10 cellular contexts compared by ENCODE assay signal in the genomic region with DNA sequence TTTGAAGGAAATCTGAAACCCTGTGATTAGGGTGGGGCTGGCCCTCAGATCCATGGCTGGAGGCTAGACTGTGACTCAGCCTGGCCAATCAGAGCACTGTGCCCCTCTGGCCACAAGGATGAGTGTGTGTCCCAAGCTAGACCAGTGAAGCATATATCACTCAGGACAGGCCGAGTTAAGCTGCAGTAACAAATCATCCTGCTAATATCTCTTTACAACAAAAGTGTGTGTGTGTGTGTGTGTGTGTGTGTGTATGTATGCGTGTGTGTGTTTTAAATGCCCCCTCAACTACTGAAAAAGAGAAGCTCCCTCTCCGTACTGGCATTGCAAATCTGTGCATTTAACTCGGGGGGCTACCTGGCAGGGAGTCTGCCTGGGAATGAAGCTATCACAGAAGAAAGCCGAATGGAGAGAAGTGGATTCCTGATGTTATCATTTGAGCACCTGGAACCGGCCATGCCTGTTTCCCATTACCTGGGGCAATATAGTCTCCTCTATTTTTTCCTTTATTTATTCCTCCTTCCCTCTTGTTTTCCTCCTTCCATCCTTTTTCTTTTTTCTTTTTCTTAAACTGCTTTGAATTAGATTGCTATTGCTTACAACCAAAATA. TPM values are rescaled to one million over a fixed set of nuclear protein-coding genes. Genes with fewer than 3 reads are reported as not detected.
DNase-seq lines count a peak whose midpoint lies in the region; ATAC-seq, FAIRE-seq and TF ChIP-seq lines count a peak whose summit lies in the region.
"Had no signal": no experiment of that assay in that cellular context is flagged by ENCODE, and none has a peak within 500 bp of the region (broad histone marks: within the 10 kb centered on the region; RNA-seq: fewer than 3 reads in every experiment).

No MANE protein-coding gene starts in this region.

- no peaks in the 10 kb centered on the region for H3K36me3 ChIP-seq in HepG2 (replicated peaks in 1 of 2; ENCODE audit: control insufficient read depth in 1 of 2, insufficient read depth in 2 of 2, low read length in 2 of 2)
- H3K36me3 ChIP-seq in right lobe of liver, result no peaks in the 10 kb centered on the region
- no peaks in the 10 kb centered on the region for H3K36me3 ChIP-seq in SJCRH30
- no peaks in the 10 kb centered on the region for H3K36me3 ChIP-seq in stomach
- H3K36me3 ChIP-seq: BE2C had no signal

- intact Hi-C loops in HepG2 (cut with micrococcal nuclease; ENCODE audit: unreplicated experiment), result no loop called here
- intact Hi-C loops in right lobe of liver (cut with DNase I), result no loop called here
- intact Hi-C loops in stomach (cut with DNase I; ENCODE audit: low total_unique reads), result no loop called here

- no peak for TF ChIP-seq CTCF in HepG2 (CRISPR knock-in tag; IDR thresholded peaks at IDR 0.05)
- no peak for TF ChIP-seq CTCF in right lobe of liver (IDR thresholded peaks at IDR 0.05)
- peak; percentile 2 for TF ChIP-seq CTCF in fibroblast of the aortic adventitia (IDR thresholded peaks at IDR 0.05; ENCODE audit: insufficient read depth, low read length)
- no peak for TF ChIP-seq CTCF in stomach (IDR thresholded peaks at IDR 0.05)

- H3K9me3 ChIP-seq in HepG2 (ENCODE audit: low read length), result no peaks in the 10 kb centered on the region
- no peaks in the 10 kb centered on the region for H3K9me3 ChIP-seq in right lobe of liver
- no peaks in the 10 kb centered on the region; the same call in 1 of the 2 replicates for H3K9me3 ChIP-seq in SJCRH30 (replicated peaks)
- peaks cover 2 to 6% (median 5%) of the 10 kb centered on the region in 4 donors for H3K9me3 ChIP-seq in stomach
- H3K9me3 ChIP-seq: BE2C had no signal

- POLR2A ChIA-PET in HepG2 (lab: Yijun Ruan, JAX), result interaction anchor here (1.0 to 5.8 kb wide), 3 partner anchors 13 to 26 kb away, joined by 3 to 130 read pairs (median 3); a partner anchor contains a TSS

- ATAC-seq in HepG2 (peak; percentile 48), right lobe of liver (no peak), HG03460 (IDR thresholded peaks at IDR 0.05; ENCODE audit: unreplicated experiment) (no peak)

- H3K4me1 ChIP-seq in HepG2 (ENCODE audit: insufficient read depth, low read length) (peaks cover 79% of the 10 kb centered on the region), right lobe of liver (no peaks in the 10 kb centered on the region), SJCRH30 (peaks cover 34% of the 10 kb centered on the region), stomach (no peaks in the 10 kb centered on the region)
- H3K4me1 ChIP-seq: BE2C had no signal

- no peak for TF ChIP-seq RAD21 in HepG2 (CRISPR knock-in tag; IDR thresholded peaks at IDR 0.05)

- H3K4me3 ChIP-seq in HepG2 (replicated peaks in 1 of 3; ENCODE audit: insufficient read depth in 1 of 3, low read depth in 2 of 3, low read length in 3 of 3), result peak overlapping the region in 2 of 3 experiments; percentile 27 to 68; a peak in 4 of 6 replicates
- H3K4me3 ChIP-seq in right lobe of liver, result no peak overlapping the region
- H3K4me3 ChIP-seq in SJCRH30, result peak overlapping the region; percentile 55
- no peak overlapping the region for H3K4me3 ChIP-seq in fibroblast of the aortic adventitia (ENCODE audit: low read depth, low read length)
- H3K4me3 ChIP-seq in stomach, result no peak overlapping the region

- peak overlapping the region; percentile 60 for H3K27ac ChIP-seq in HepG2 (ENCODE audit: extremely low read length, insufficient read depth, low read length)
- H3K27ac ChIP-seq in right lobe of liver, result no peak overlapping the region
- H3K27ac ChIP-seq in SJCRH30, result peak overlapping the region; percentile 99
- no peak overlapping the region for H3K27ac ChIP-seq in stomach

- no peak for TF ChIP-seq EP300 in HepG2 (IDR thresholded peaks at IDR 0.05; ENCODE audit: low read depth in 2 of 2, low read length in 2 of 2)
- no peak for TF ChIP-seq EP300 in HepG2 (CRISPR knock-in tag; IDR thresholded peaks at IDR 0.05; ENCODE audit: borderline replicate concordance)
- TF ChIP-seq EP300 in stomach (IDR thresholded peaks at IDR 0.05), result no peak

- no peaks in the 10 kb centered on the region for H4K20me1 ChIP-seq in HepG2 (ENCODE audit: insufficient read depth, low read length)

- BruUV-seq in HepG2 (replicated peaks; lab: Mats Ljungman, UMichigan), result no TSS peak

- CTCF ChIA-PET in HepG2 (lab: Yijun Ruan, JAX; ENCODE audit: low intra/inter-chr PET ratio, low total read pairs), result interaction anchor here (1.1 kb wide), 1 partner anchor 8 kb away, joined by 4 read pairs; no protein-coding TSS in a partner anchor

- peak; percentile 44 for DNase-seq in HepG2 (ENCODE audit: low spot score)
- no peak for DNase-seq in right lobe of liver
- DNase-seq in SJCRH30, result peak; percentile 92 to 96
- peak; percentile 67 for DNase-seq in fibroblast of the aortic adventitia (ENCODE audit: low read depth)
- DNase-seq in stromal cell of bone marrow (ENCODE audit: low read depth), result peak; percentile 77
- DNase-seq in stimulated activated CD4-positive, alpha-beta T cell treated with anti-CD3 and anti-CD28 coated beads, Interleukin-4, amount 100 ng/mL, for 24 hours, result no peak
- no peak for DNase-seq in stomach
- DNase-seq: BE2C had no signal

- peak overlapping the region; percentile 58; the same call in 1 of the 2 replicates for H3K9ac ChIP-seq in HepG2 (ENCODE audit: insufficient read depth, low read depth, low read length)

- H3K27me3 ChIP-seq in HepG2 (ENCODE audit: control insufficient read depth in 1 of 2, insufficient read depth in 2 of 2, low read length in 2 of 2), result no peaks in the 10 kb centered on the region
- no peaks in the 10 kb centered on the region for H3K27me3 ChIP-seq in right lobe of liver
- no peaks in the 10 kb centered on the region for H3K27me3 ChIP-seq in SJCRH30
- H3K27me3 ChIP-seq in stomach, result peaks cover 0 to 29% (median 4%) of the 10 kb centered on the region in 3 donors
- H3K27me3 ChIP-seq: BE2C had no signal

- H3K4me2 ChIP-seq in HepG2 (ENCODE audit: low read depth, low read length), result peak overlapping the region; percentile 91

- no peak overlapping the region for H2AFZ ChIP-seq in HepG2 (ENCODE audit: low read length)

- FAIRE-seq in HepG2 (lab: Jason Lieb, UNC), result no peak
- FAIRE-seq: endometrium had no signal

- TF ChIP-seq POLR2A in HepG2 (IDR thresholded peaks at IDR 0.05; ENCODE audit: insufficient read depth in 1 of 2, low read depth in 2 of 2, low read length in 2 of 2), result no peak
- no peak for TF ChIP-seq POLR2A in right lobe of liver (IDR thresholded peaks at IDR 0.05)
- TF ChIP-seq POLR2A in stomach (IDR thresholded peaks at IDR 0.05), result no peak

- 44% methylated on average over 6 of the region's 6 CpGs for WGBS in HepG2 (ENCODE audit: low lambda C conversion rate)
- 72% methylated on average over 3 of the region's 6 CpGs for WGBS in right lobe of liver (ENCODE audit: insufficient coverage, low coverage, low lambda C conversion rate, missing lambda C conversion rate)
- WGBS in stomach, 5 donors, result 54 to 79% (median 60%) methylated on average over 6 of the region's 6 CpGs

- H3K79me2 ChIP-seq in HepG2 (ENCODE audit: insufficient read depth, low read length), result no peaks in the 10 kb centered on the region

- in situ Hi-C loops in HepG2 (cut with HindIII; ENCODE audit: extremely low pct_ligation_motif_present, low pct_unique_long_range_greater_than_20kb), result no loop called here

TF ChIP-seq in HepG2, 621 proteins besides CTCF, POLR2A, EP300 and RAD21 (continues in another document):
- TF ChIP-seq ZNF761 (CRISPR knock-in tag; conservative IDR thresholded peaks at IDR 0.05), result no peak
- 0 out of 2 replicates have a peak, but pooled peaks have one; percentile 31 for TF ChIP-seq GFI1 (CRISPR knock-in tag; IDR thresholded peaks at IDR 0.05; ENCODE audit: borderline replicate concordance)
- TF ChIP-seq GABPB1 (CRISPR knock-in tag; IDR thresholded peaks at IDR 0.05), result 0 out of 2 replicates have a peak, but pooled peaks have one; percentile 6
- TF ChIP-seq, protein P1, sequence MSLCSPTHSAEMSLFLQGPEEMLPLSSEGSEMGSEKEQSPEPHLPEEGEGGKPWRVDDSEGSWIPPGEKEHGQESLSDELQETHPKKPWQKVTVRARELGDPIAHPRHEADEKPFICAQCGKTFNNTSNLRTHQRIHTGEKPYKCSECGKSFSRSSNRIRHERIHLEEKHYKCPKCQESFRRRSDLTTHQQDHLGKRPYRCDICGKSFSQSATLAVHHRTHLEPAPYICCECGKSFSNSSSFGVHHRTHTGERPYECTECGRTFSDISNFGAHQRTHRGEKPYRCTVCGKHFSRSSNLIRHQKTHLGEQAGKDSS (CRISPR knock-in tag; IDR thresholded peaks at IDR 0.05; ENCODE audit: borderline replicate concordance, low read depth), result peak; percentile 95; the same call in 1 of the 2 replicates
- no peak for TF ChIP-seq TAF15 (IDR thresholded peaks at IDR 0.05; ENCODE audit: low read depth, low read length, poor library complexity, severe bottlenecking)

RNA-seq across cellular contexts. Expression of a gene that starts 25.6 kb away (rescaled TPM):
- total RNA-seq in HepG2 (2016; rRNA removed; fragmentation: Illumina TruSeq; extraction: Trizol), result 10.7 and 27.1 TPM in 2 replicates
- total RNA-seq in HepG2 (2016; cell fraction: cytosol; rRNA removed; fragmentation: Illumina TruSeq; extraction: Trizol; ENCODE audit: low read depth), result 2.6 and 3.3 TPM in 2 replicates
- total RNA-seq in HepG2 (2016; cell fraction: insoluble cytoplasmic fraction; rRNA removed; fragmentation: Illumina TruSeq; extraction: Trizol), result 7.9 and 28.0 TPM in 2 replicates
- total RNA-seq in HepG2 (2016; cell fraction: membrane; rRNA removed; fragmentation: Illumina TruSeq; extraction: Trizol), result 6.2 and 6.4 TPM in 2 replicates
- 33.8 and 37.3 TPM in 2 replicates for total RNA-seq in HepG2 (2016; cell fraction: nucleus; rRNA removed; fragmentation: Illumina TruSeq; extraction: Trizol)
- 69.2 and 94.0 TPM in 2 replicates for polyA plus RNA-seq in HepG2 (2011; rRNA removed)
- polyA plus RNA-seq in HepG2 (2011; cell fraction: cytosol; rRNA removed), result 102 and 149 TPM in 2 replicates
- 198 and 199 TPM in 2 replicates for polyA plus RNA-seq in HepG2 (2011; cell fraction: nucleus; rRNA removed)
- polyA plus RNA-seq in HepG2 (2012), result 94.1 and 190 TPM in 2 replicates
- 2.2 TPM in 2 replicates for polyA plus RNA-seq in HepG2 (2016; cell fraction: cytosol; fragmentation: Illumina TruSeq; extraction: Trizol; ENCODE audit: low read depth)
- 8.5 and 9.7 TPM in 2 replicates for polyA plus RNA-seq in HepG2 (2016; cell fraction: insoluble cytoplasmic fraction; fragmentation: Illumina TruSeq; extraction: Trizol; ENCODE audit: low read depth)
- 3.9 and 4.3 TPM in 2 replicates for polyA plus RNA-seq in HepG2 (2016; cell fraction: membrane; fragmentation: Illumina TruSeq; extraction: Trizol; ENCODE audit: low read depth)
- polyA plus RNA-seq in HepG2 (2016; cell fraction: nucleus; fragmentation: Illumina TruSeq; extraction: Trizol; ENCODE audit: insufficient read depth, low read depth), result 51.5 and 52.5 TPM in 2 replicates
- 19.1 and 61.4 TPM in 2 replicates for polyA minus RNA-seq in HepG2 (2011; rRNA and poly(A)+ RNA removed; ENCODE audit: low replicate concordance)
- polyA minus RNA-seq in HepG2 (2011; cell fraction: cytosol; rRNA and poly(A)+ RNA removed), result 90.7 and 104 TPM in 2 replicates
- 135 and 186 TPM in 2 replicates for polyA minus RNA-seq in HepG2 (2011; cell fraction: nucleus; rRNA and poly(A)+ RNA removed)
- total RNA-seq in right lobe of liver, result 10 to 100 TPM in 1 of 6 experiments, 1 to 10 TPM in 2, under 1 TPM in 1, not detected in 2; 0.20 to 18.8 (median 3.4) TPM
- 114 TPM in 2 replicates for total RNA-seq in SJCRH30 (2014; rRNA removed; shearing (Covaris generic))
- 48.3 and 400 TPM in 2 replicates for total RNA-seq in fibroblast of the aortic adventitia (ENCODE audit: low replicate concordance)
- 1 to 10 TPM in 2 of 5 donors, under 1 TPM in 2, not detected in 1; 0.29 to 2.6 (median 1.6) TPM for total RNA-seq in stomach
- 1 to 10 TPM in 1 of 3 donors, under 1 TPM in 2; 0.15 to 1.6 (median 0.62) TPM for polyA plus RNA-seq in stomach

Comparison
In these comparisons a context has a peak if more than half of its experiments do, and no peak if none do; other contexts are left out.
1. DNase-seq: peak in HepG2 (single experiment), SJCRH30 (2 of 2), fibroblast of the aortic adventitia (single experiment) and stromal cell of bone marrow (single experiment); none in right lobe of liver (0 of 3), stimulated activated CD4-positive, alpha-beta T cell treated with anti-CD3 and anti-CD28 coated beads, Interleukin-4, amount 100 ng/mL, for 24 hours (single experiment) and stomach (single experiment).
2. H3K27ac ChIP-seq: peak in HepG2 (single experiment) and SJCRH30 (single experiment); none in right lobe of liver (0 of 3) and stomach (0 of 5).
3. H3K4me3 ChIP-seq: peak in HepG2 (2 of 3) and SJCRH30 (single experiment); none in right lobe of liver (0 of 3), fibroblast of the aortic adventitia (single experiment) and stomach (0 of 4).